32 cellular contexts compared by ENCODE assay signal in the genomic region with DNA sequence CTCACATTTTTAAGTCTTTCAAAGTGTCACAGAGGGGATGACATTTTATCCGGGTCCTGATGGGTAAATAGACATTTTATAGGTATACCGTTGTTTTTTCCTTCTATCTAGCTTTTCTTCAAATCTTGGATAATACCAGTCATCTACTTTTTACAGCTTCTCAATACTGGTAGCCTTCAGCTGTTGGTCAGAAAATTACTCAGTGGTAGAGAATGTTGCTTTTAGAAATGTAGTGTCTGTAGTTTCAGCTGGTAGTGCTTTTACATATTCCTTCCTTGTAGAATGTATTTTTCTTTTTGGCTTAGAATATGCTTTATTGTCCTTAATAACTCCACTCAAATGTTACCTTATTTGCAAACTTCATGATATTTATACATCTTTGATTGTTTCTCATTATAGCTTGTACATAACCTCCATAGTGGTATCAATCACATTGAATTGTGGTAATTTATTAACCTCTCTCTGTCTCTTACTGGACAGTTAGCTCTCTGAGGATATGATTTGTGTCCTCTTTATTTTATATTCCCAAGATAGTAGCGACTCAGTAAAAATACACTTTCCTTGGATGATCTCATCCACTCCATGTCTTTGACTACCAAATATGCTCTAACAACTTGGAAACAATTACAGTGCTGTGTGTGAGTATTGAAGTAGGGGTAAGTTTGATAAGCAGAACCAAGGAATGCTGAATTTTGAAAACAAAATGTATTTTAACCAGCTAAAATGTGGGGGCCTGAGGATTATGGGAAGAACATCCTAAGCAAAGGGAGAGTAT. TPM values are rescaled to one million over a fixed set of nuclear protein-coding genes. Genes with fewer than 3 reads are reported as not detected.
DNase-seq lines count a peak whose midpoint lies in the region; ATAC-seq, FAIRE-seq and TF ChIP-seq lines count a peak whose summit lies in the region.
"Had no signal": no experiment of that assay in that cellular context is flagged by ENCODE, and none has a peak within 500 bp of the region (broad histone marks: within the 10 kb centered on the region; RNA-seq: fewer than 3 reads in every experiment).

No MANE protein-coding gene starts in this region.

- no peak overlapping the region for H3K27ac Mint-ChIP-seq in astrocyte (ENCODE audit: unreplicated experiment)
- H3K27ac Mint-ChIP-seq in activated naive CD4-positive, alpha-beta T cell treated with anti-CD3 and anti-CD28 coated beads, Interleukin-2, amount 50 U/mL, for 72 hours = no peak overlapping the region
- no peak overlapping the region for H3K27ac Mint-ChIP-seq in activated CD8-positive, alpha-beta memory T cell treated with anti-CD3 and anti-CD28 coated beads, Interleukin-2, amount 10 ng/mL, durations not matched to agents 7 days and 5 days
- H3K27ac Mint-ChIP-seq: activated CD4-positive, alpha-beta T cell treated with anti-CD3 and anti-CD28 coated beads for 36 hours; activated CD8-positive, alpha-beta T cell treated with anti-CD3 and anti-CD28 coated beads for 36 hours; activated T-helper 17 cell treated with anti-CD3 and anti-CD28 coated beads, Interleukin-2, amount 50 U/mL, for 72 hours; H9; naive thymus-derived CD8-positive, alpha-beta T cell; stimulated activated naive CD8-positive, alpha-beta T cell treated with anti-CD3 and anti-CD28 coated beads, Interleukin-15, Interleukin-2, amounts not matched to agents 100 ng/mL and 50 ng/mL, for 24 hours had no signal

- CTCF ChIA-PET in activated CD8-positive, alpha-beta memory T cell treated with anti-CD3 and anti-CD28 coated beads, Interleukin-2, amount 10 ng/mL, durations not matched to agents 7 days and 5 days (lab: Charles Lee) = no interaction called here

- H3K4me1 ChIP-seq in astrocyte (ENCODE audit: insufficient read depth, low read length) (peaks cover 3% of the 10 kb centered on the region), skeletal muscle satellite cell (ENCODE audit: control insufficient read depth, insufficient read depth, low read length) (peaks cover 22% of the 10 kb centered on the region)

- peaks cover 3% of the 10 kb centered on the region for H3K36me3 ChIP-seq in astrocyte (ENCODE audit: insufficient read depth, low read length)
- no peaks in the 10 kb centered on the region for H3K36me3 ChIP-seq in skeletal muscle satellite cell (ENCODE audit: insufficient read depth, low read length)
- H3K36me3 ChIP-seq: thoracic aorta had no signal

- no peaks in the 10 kb centered on the region for H3K27me3 Mint-ChIP-seq in astrocyte (ENCODE audit: low read depth, unreplicated experiment)
- H3K27me3 Mint-ChIP-seq in activated CD8-positive, alpha-beta memory T cell treated with anti-CD3 and anti-CD28 coated beads, Interleukin-2, amount 10 ng/mL, durations not matched to agents 7 days and 5 days = no peaks in the 10 kb centered on the region
- H3K27me3 Mint-ChIP-seq: activated CD4-positive, alpha-beta T cell treated with anti-CD3 and anti-CD28 coated beads for 36 hours; activated CD8-positive, alpha-beta T cell treated with anti-CD3 and anti-CD28 coated beads for 36 hours; activated T-helper 17 cell treated with anti-CD3 and anti-CD28 coated beads, Interleukin-2, amount 50 U/mL, for 72 hours; naive thymus-derived CD8-positive, alpha-beta T cell; stimulated activated naive CD8-positive, alpha-beta T cell treated with anti-CD3 and anti-CD28 coated beads, Interleukin-15, Interleukin-2, amounts not matched to agents 100 ng/mL and 50 ng/mL, for 24 hours had no signal

- no peak overlapping the region for H3K4me3 Mint-ChIP-seq in astrocyte (ENCODE audit: unreplicated experiment)
- no peak overlapping the region for H3K4me3 Mint-ChIP-seq in activated CD8-positive, alpha-beta memory T cell treated with anti-CD3 and anti-CD28 coated beads, Interleukin-2, amount 10 ng/mL, durations not matched to agents 7 days and 5 days
- H3K4me3 Mint-ChIP-seq: activated CD4-positive, alpha-beta T cell treated with anti-CD3 and anti-CD28 coated beads for 36 hours; activated CD8-positive, alpha-beta T cell treated with anti-CD3 and anti-CD28 coated beads for 36 hours; activated T-helper 17 cell treated with anti-CD3 and anti-CD28 coated beads, Interleukin-2, amount 50 U/mL, for 72 hours; H9; naive thymus-derived CD8-positive, alpha-beta T cell; stimulated activated naive CD8-positive, alpha-beta T cell treated with anti-CD3 and anti-CD28 coated beads, Interleukin-15, Interleukin-2, amounts not matched to agents 100 ng/mL and 50 ng/mL, for 24 hours had no signal

- no peak for FAIRE-seq in astrocyte (lab: Jason Lieb, UNC)
- FAIRE-seq: HepG2, small intestine had no signal

- ATAC-seq in activated naive CD4-positive, alpha-beta T cell treated with anti-CD3 and anti-CD28 coated beads, Interleukin-2, amount 50 U/mL, for 72 hours = no peak
- no peak for ATAC-seq in activated CD8-positive, alpha-beta memory T cell treated with anti-CD3 and anti-CD28 coated beads, Interleukin-2, amount 10 ng/mL, durations not matched to agents 7 days and 5 days
- ATAC-seq: activated CD4-positive, alpha-beta T cell treated with anti-CD3 and anti-CD28 coated beads for 36 hours; activated CD8-positive, alpha-beta T cell treated with anti-CD3 and anti-CD28 coated beads for 36 hours; activated T-helper 17 cell treated with anti-CD3 and anti-CD28 coated beads, Interleukin-2, amount 50 U/mL, for 72 hours; HepG2; naive thymus-derived CD8-positive, alpha-beta T cell had no signal

- peaks cover 63% of the 10 kb centered on the region for H3K79me2 ChIP-seq in astrocyte (ENCODE audit: insufficient read depth, low read length)

- peaks cover 2% of the 10 kb centered on the region for H3K4me1 Mint-ChIP-seq in astrocyte (ENCODE audit: low read depth, unreplicated experiment)
- no peaks in the 10 kb centered on the region for H3K4me1 Mint-ChIP-seq in activated CD8-positive, alpha-beta memory T cell treated with anti-CD3 and anti-CD28 coated beads, Interleukin-2, amount 10 ng/mL, durations not matched to agents 7 days and 5 days

- no peak overlapping the region for H2AFZ ChIP-seq in astrocyte (ENCODE audit: low read depth, low read length)

- TF ChIP-seq CTCF in astrocyte (IDR thresholded peaks at IDR 0.05; ENCODE audit: insufficient read depth, low read depth, low read length) = no peak

- H4K20me1 ChIP-seq in astrocyte (ENCODE audit: insufficient read depth, low read length) = peaks cover 13% of the 10 kb centered on the region

- H3K36me3 Mint-ChIP-seq in astrocyte (ENCODE audit: low read depth, unreplicated experiment) = peaks cover 6% of the 10 kb centered on the region
- H3K36me3 Mint-ChIP-seq in activated naive CD4-positive, alpha-beta T cell treated with anti-CD3 and anti-CD28 coated beads, Interleukin-2, amount 50 U/mL, for 72 hours = peaks cover 0 to 14% of the 10 kb centered on the region in 2 donors
- H3K36me3 Mint-ChIP-seq in activated CD8-positive, alpha-beta memory T cell treated with anti-CD3 and anti-CD28 coated beads, Interleukin-2, amount 10 ng/mL, durations not matched to agents 7 days and 5 days = peaks cover 16% of the 10 kb centered on the region

- peak overlapping the region; percentile 13 for H3K27ac ChIP-seq in astrocyte (ENCODE audit: low read depth, low read length)
- H3K27ac ChIP-seq: epithelial cell of prostate, thoracic aorta, VCaP had no signal

- no peaks in the 10 kb centered on the region for H3K27me3 ChIP-seq in astrocyte (ENCODE audit: insufficient read depth, low read length)
- H3K27me3 ChIP-seq in skeletal muscle satellite cell (ENCODE audit: control insufficient read depth, insufficient read depth, low read length) = no peaks in the 10 kb centered on the region

- H3K4me3 ChIP-seq in astrocyte (ENCODE audit: insufficient read depth, low read depth, low read length) = no peak overlapping the region
- no peak overlapping the region for H3K4me3 ChIP-seq in skeletal muscle satellite cell (ENCODE audit: low read length)
- H3K4me3 ChIP-seq: thoracic aorta had no signal

- H3K9me3 ChIP-seq in astrocyte (ENCODE audit: insufficient read depth, low read depth, low read length) = no peaks in the 10 kb centered on the region
- H3K9me3 ChIP-seq in skeletal muscle satellite cell (replicated peaks; ENCODE audit: low read length) = no peaks in the 10 kb centered on the region
- H3K9me3 ChIP-seq: thoracic aorta had no signal

- no peaks in the 10 kb centered on the region for H3K9me3 Mint-ChIP-seq in astrocyte (ENCODE audit: unreplicated experiment)
- peaks cover 3 to 8% of the 10 kb centered on the region in 2 donors for H3K9me3 Mint-ChIP-seq in activated naive CD4-positive, alpha-beta T cell treated with anti-CD3 and anti-CD28 coated beads, Interleukin-2, amount 50 U/mL, for 72 hours
- peaks cover 8% of the 10 kb centered on the region for H3K9me3 Mint-ChIP-seq in activated CD8-positive, alpha-beta memory T cell treated with anti-CD3 and anti-CD28 coated beads, Interleukin-2, amount 10 ng/mL, durations not matched to agents 7 days and 5 days (ENCODE audit: low read depth)

- DNase-seq in EH (ENCODE audit: low read depth) = peak; percentile 47
- DNase-seq in astrocyte (ENCODE audit: low read depth) = peak; percentile 46
- peak; percentile 47 for DNase-seq in iris pigment epithelial cell (ENCODE audit: low read depth)
- DNase-seq in NCI-H446 (lab: John Stamatoyannopoulos, UW) = no peak
- no peak for DNase-seq in activated naive CD4-positive, alpha-beta T cell treated with anti-CD3 and anti-CD28 coated beads, Interleukin-2, amount 50 U/mL, for 72 hours (ENCODE audit: low spot score in 2 of 2)
- no peak for DNase-seq in activated CD8-positive, alpha-beta memory T cell treated with anti-CD3 and anti-CD28 coated beads, Interleukin-2, amount 10 ng/mL, durations not matched to agents 7 days and 5 days
- DNase-seq: activated CD4-positive, alpha-beta T cell treated with anti-CD3 and anti-CD28 coated beads for 36 hours; activated CD8-positive, alpha-beta T cell treated with anti-CD3 and anti-CD28 coated beads for 36 hours; activated naive CD4-positive, alpha-beta T cell treated with anti-CD3 and anti-CD28 coated beads, Interleukin-2, amount 50 U/mL, for 16 hours; anterior cingulate cortex; caudate nucleus; cortex of kidney; effector memory CD4-positive, alpha-beta T cell; H9; head of caudate nucleus; islet precursor cell; Karpas-422; midbrain; MV-4-11; naive thymus-derived CD8-positive, alpha-beta T cell; NCI-H1436 treated with DMSO at 0.1 percent for 48 hours; NCI-H774; SIG-M5; small intestine; stimulated activated CD8-positive, alpha-beta memory T cell treated with anti-CD3 and anti-CD28 coated beads, Interleukin-4, amount 100 ng/mL, for 48 hours had no signal

- peak overlapping the region; percentile 43 for H3K4me2 ChIP-seq in astrocyte (ENCODE audit: low read length)
- H3K4me2 ChIP-seq in skeletal muscle satellite cell (ENCODE audit: low read length) = peak overlapping the region; percentile 48

- peak overlapping the region; percentile 5 for H3K9ac ChIP-seq in astrocyte (ENCODE audit: low read length)
- H3K9ac ChIP-seq in skeletal muscle satellite cell (ENCODE audit: low read depth, low read length) = peak overlapping the region; percentile 24

RNA-seq across cellular contexts. Expression of gene RAP1GDS1, which starts 53.8 kb away (rescaled TPM):
- total RNA-seq in astrocyte = 62.0 and 64.5 TPM in 2 replicates
- 54.4 and 66.2 TPM in 2 replicates for total RNA-seq in skeletal muscle satellite cell (2012; rRNA removed)
- 10 to 100 TPM; 41.0 to 58.7 TPM for total RNA-seq in activated naive CD4-positive, alpha-beta T cell treated with anti-CD3 and anti-CD28 coated beads, Interleukin-2, amount 50 U/mL, for 72 hours
- 10 to 100 TPM; 55.8 to 57.2 TPM for total RNA-seq in activated CD8-positive, alpha-beta memory T cell treated with anti-CD3 and anti-CD28 coated beads, Interleukin-2, amount 10 ng/mL, durations not matched to agents 7 days and 5 days

Comparison
In these comparisons a context has a peak if more than half of its experiments do, and no peak if none do; other contexts are left out.
1. DNase-seq: peak in EH (single experiment), astrocyte (single experiment) and iris pigment epithelial cell (single experiment); none in NCI-H446 (0 of 2), activated naive CD4-positive, alpha-beta T cell treated with anti-CD3 and anti-CD28 coated beads, Interleukin-2, amount 50 U/mL, for 72 hours (0 of 2) and activated CD8-positive, alpha-beta memory T cell treated with anti-CD3 and anti-CD28 coated beads, Interleukin-2, amount 10 ng/mL, durations not matched to agents 7 days and 5 days (single experiment).